ENCODE assay signal across 3 cellular contexts in the genomic region with DNA sequence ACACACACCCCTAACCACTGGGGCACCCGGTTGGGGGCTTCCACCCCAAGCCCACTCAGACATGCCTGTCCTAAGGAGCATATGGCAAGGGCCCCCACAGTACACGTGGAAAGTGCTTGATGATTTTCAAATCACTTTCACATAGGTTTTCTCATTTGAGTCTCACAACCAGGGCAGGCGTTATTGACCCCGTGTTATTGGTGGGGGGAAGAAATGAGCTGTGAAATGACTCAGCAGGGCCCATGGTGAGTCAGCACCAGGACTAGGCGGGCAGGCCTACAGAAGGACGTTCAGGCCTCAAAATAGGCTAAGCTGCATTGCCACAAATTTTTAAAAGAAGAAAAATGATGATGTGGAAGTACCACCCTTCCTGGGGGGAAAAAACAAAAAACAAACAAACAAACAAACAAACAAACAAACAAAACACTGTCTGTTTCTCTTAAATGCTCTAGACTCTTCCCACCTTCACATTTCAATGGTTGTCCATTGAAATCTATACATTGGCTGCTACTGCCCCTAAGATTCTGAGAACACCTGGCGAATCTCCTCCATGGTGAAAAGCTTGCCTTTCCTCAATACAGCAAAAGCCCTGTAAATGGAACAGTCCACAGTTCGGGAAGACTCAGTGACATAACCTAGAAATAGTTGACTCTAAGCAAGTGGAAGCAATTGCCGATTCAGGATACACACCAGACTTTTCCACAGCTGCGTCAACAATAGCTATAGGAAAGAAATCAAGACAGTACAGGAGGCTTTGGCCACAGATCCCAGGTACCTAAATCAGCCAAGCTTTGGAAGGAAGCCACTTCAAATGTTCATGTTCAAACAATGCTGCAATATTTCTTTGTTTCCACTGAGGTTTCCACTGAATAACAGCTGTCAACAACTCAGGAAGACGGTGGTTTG.
A peak's percentile ranks its signal among the peaks of the same experiment; 100 is the strongest.
TF ChIP-seq lines count a peak whose summit lies in the region.

No MANE protein-coding gene starts in this region.

TF ChIP-seq in HEK293, 187 proteins besides CTCF, POLR2A, EP300 and RAD21:
- no peak for TF ChIP-seq ZBTB20 (tag by site-specific recombination; IDR thresholded peaks at IDR 0.05)
- 0 out of 2 replicates have a peak, but pooled peaks have one; percentile 30 for TF ChIP-seq ZNF350 (tag by site-specific recombination; IDR thresholded peaks at IDR 0.05)

TF ChIP-seq in K562, 482 proteins besides CTCF, POLR2A, EP300 and RAD21 (continues in another document):
- TF ChIP-seq, protein P1, sequence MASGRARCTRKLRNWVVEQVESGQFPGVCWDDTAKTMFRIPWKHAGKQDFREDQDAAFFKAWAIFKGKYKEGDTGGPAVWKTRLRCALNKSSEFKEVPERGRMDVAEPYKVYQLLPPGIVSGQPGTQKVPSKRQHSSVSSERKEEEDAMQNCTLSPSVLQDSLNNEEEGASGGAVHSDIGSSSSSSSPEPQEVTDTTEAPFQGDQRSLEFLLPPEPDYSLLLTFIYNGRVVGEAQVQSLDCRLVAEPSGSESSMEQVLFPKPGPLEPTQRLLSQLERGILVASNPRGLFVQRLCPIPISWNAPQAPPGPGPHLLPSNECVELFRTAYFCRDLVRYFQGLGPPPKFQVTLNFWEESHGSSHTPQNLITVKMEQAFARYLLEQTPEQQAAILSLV (tag; IDR thresholded peaks at IDR 0.05): no peak; the same call in 1 of the 2 replicates
- no peak for TF ChIP-seq ELF1 (tag; IDR thresholded peaks at IDR 0.05)
- TF ChIP-seq NR1H2 (CRISPR knock-in tag; IDR thresholded peaks at IDR 0.05): no peak
- 0 out of 2 replicates have a peak, but pooled peaks have one; percentile 24 for TF ChIP-seq MYC (IDR thresholded peaks at IDR 0.05; ENCODE audit: low read depth, low read length)
- no peak for TF ChIP-seq MYC (CRISPR knock-in tag; IDR thresholded peaks at IDR 0.05; ENCODE audit: borderline replicate concordance, low read depth)
- TF ChIP-seq ZSCAN32 (CRISPR knock-in tag; IDR thresholded peaks at IDR 0.05): no peak
- peak; percentile 86 for TF ChIP-seq JUND (IDR thresholded peaks at IDR 0.05; ENCODE audit: borderline replicate concordance, low read depth, low read length)
- peak; percentile 85; the same call in 2 of the 3 replicates for TF ChIP-seq JUND (tag; IDR thresholded peaks at IDR 0.05; ENCODE audit: borderline replicate concordance, low read depth, low read length)
- TF ChIP-seq, protein P2, sequence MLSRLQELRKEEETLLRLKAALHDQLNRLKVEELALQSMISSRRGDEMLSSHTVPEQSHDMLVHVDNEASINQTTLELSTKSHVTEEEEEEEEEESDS (CRISPR knock-in tag; IDR thresholded peaks at IDR 0.05): no peak
- no peak for TF ChIP-seq TCF7L2 (IDR thresholded peaks at IDR 0.05; ENCODE audit: low read depth, low read length)
- TF ChIP-seq, protein P3, sequence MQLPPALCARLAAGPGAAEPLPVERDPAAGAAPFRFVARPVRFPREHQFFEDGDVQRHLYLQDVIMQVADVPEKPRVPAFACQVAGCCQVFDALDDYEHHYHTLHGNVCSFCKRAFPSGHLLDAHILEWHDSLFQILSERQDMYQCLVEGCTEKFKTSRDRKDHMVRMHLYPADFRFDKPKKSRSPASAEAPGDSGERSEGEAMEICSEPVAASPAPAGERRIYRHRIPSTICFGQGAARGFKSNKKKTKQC (CRISPR knock-in tag; IDR thresholded peaks at IDR 0.05): no peak
- no peak for TF ChIP-seq PHF21A (IDR thresholded peaks at IDR 0.05; ENCODE audit: borderline replicate concordance, low read depth)
- TF ChIP-seq MCM5 (IDR thresholded peaks at IDR 0.05; ENCODE audit: low read depth): no peak
- TF ChIP-seq PHTF2 (CRISPR knock-in tag; IDR thresholded peaks at IDR 0.05): no peak
- TF ChIP-seq NFYB (IDR thresholded peaks at IDR 0.05; ENCODE audit: extremely low read depth, insufficient read length): no peak
- TF ChIP-seq PHB2 (IDR thresholded peaks at IDR 0.05; ENCODE audit: low read depth): no peak
- TF ChIP-seq, protein P4, sequence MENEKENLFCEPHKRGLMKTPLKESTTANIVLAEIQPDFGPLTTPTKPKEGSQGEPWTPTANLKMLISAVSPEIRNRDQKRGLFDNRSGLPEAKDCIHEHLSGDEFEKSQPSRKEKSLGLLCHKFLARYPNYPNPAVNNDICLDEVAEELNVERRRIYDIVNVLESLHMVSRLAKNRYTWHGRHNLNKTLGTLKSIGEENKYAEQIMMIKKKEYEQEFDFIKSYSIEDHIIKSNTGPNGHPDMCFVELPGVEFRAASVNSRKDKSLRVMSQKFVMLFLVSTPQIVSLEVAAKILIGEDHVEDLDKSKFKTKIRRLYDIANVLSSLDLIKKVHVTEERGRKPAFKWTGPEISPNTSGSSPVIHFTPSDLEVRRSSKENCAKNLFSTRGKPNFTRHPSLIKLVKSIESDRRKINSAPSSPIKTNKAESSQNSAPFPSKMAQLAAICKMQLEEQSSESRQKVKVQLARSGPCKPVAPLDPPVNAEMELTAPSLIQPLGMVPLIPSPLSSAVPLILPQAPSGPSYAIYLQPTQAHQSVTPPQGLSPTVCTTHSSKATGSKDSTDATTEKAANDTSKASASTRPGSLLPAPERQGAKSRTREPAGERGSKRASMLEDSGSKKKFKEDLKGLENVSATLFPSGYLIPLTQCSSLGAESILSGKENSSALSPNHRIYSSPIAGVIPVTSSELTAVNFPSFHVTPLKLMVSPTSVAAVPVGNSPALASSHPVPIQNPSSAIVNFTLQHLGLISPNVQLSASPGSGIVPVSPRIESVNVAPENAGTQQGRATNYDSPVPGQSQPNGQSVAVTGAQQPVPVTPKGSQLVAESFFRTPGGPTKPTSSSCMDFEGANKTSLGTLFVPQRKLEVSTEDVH (IDR thresholded peaks at IDR 0.05; ENCODE audit: low read depth, partially characterized antibody): no peak
- no peak for TF ChIP-seq KHSRP (IDR thresholded peaks at IDR 0.05)
- TF ChIP-seq FOS (IDR thresholded peaks at IDR 0.05; ENCODE audit: extremely low read depth, insufficient read length): no peak
- TF ChIP-seq ZNF174 (CRISPR knock-in tag; IDR thresholded peaks at IDR 0.05): no peak
- TF ChIP-seq EWSR1 (IDR thresholded peaks at IDR 0.05; ENCODE audit: borderline replicate concordance, low read depth, partially characterized antibody): no peak
- TF ChIP-seq, protein P5, sequence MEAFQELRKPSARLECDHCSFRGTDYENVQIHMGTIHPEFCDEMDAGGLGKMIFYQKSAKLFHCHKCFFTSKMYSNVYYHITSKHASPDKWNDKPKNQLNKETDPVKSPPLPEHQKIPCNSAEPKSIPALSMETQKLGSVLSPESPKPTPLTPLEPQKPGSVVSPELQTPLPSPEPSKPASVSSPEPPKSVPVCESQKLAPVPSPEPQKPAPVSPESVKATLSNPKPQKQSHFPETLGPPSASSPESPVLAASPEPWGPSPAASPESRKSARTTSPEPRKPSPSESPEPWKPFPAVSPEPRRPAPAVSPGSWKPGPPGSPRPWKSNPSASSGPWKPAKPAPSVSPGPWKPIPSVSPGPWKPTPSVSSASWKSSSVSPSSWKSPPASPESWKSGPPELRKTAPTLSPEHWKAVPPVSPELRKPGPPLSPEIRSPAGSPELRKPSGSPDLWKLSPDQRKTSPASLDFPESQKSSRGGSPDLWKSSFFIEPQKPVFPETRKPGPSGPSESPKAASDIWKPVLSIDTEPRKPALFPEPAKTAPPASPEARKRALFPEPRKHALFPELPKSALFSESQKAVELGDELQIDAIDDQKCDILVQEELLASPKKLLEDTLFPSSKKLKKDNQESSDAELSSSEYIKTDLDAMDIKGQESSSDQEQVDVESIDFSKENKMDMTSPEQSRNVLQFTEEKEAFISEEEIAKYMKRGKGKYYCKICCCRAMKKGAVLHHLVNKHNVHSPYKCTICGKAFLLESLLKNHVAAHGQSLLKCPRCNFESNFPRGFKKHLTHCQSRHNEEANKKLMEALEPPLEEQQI (IDR thresholded peaks at IDR 0.05): 0 out of 2 replicates have a peak, but pooled peaks have one; percentile 41
- no peak for TF ChIP-seq BDP1 (IDR thresholded peaks at IDR 0.05; ENCODE audit: insufficient read depth, insufficient read length)
- no peak for TF ChIP-seq SP2 (IDR thresholded peaks at IDR 0.05; ENCODE audit: extremely low read depth, low read depth, low read length, poor library complexity, severe bottlenecking)
- no peak for TF ChIP-seq ZNF224 (CRISPR knock-in tag; IDR thresholded peaks at IDR 0.05)
- peak; percentile 89 for TF ChIP-seq MAFG (tag; conservative IDR thresholded peaks at IDR 0.05)
- TF ChIP-seq TSC22D4 (tag; IDR thresholded peaks at IDR 0.05): no peak

TF ChIP-seq in GM23338, 12 proteins besides CTCF, POLR2A, EP300 and RAD21:
- TF ChIP-seq, protein P6, sequence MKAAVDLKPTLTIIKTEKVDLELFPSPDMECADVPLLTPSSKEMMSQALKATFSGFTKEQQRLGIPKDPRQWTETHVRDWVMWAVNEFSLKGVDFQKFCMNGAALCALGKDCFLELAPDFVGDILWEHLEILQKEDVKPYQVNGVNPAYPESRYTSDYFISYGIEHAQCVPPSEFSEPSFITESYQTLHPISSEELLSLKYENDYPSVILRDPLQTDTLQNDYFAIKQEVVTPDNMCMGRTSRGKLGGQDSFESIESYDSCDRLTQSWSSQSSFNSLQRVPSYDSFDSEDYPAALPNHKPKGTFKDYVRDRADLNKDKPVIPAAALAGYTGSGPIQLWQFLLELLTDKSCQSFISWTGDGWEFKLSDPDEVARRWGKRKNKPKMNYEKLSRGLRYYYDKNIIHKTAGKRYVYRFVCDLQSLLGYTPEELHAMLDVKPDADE (IDR thresholded peaks at IDR 0.05): no peak
- TF ChIP-seq ZNF331 (CRISPR knock-in tag; IDR thresholded peaks at IDR 0.05; ENCODE audit: low read depth): no peak
- TF ChIP-seq ZNF114 (CRISPR knock-in tag; IDR thresholded peaks at IDR 0.05): no peak
- TF ChIP-seq, protein P7, sequence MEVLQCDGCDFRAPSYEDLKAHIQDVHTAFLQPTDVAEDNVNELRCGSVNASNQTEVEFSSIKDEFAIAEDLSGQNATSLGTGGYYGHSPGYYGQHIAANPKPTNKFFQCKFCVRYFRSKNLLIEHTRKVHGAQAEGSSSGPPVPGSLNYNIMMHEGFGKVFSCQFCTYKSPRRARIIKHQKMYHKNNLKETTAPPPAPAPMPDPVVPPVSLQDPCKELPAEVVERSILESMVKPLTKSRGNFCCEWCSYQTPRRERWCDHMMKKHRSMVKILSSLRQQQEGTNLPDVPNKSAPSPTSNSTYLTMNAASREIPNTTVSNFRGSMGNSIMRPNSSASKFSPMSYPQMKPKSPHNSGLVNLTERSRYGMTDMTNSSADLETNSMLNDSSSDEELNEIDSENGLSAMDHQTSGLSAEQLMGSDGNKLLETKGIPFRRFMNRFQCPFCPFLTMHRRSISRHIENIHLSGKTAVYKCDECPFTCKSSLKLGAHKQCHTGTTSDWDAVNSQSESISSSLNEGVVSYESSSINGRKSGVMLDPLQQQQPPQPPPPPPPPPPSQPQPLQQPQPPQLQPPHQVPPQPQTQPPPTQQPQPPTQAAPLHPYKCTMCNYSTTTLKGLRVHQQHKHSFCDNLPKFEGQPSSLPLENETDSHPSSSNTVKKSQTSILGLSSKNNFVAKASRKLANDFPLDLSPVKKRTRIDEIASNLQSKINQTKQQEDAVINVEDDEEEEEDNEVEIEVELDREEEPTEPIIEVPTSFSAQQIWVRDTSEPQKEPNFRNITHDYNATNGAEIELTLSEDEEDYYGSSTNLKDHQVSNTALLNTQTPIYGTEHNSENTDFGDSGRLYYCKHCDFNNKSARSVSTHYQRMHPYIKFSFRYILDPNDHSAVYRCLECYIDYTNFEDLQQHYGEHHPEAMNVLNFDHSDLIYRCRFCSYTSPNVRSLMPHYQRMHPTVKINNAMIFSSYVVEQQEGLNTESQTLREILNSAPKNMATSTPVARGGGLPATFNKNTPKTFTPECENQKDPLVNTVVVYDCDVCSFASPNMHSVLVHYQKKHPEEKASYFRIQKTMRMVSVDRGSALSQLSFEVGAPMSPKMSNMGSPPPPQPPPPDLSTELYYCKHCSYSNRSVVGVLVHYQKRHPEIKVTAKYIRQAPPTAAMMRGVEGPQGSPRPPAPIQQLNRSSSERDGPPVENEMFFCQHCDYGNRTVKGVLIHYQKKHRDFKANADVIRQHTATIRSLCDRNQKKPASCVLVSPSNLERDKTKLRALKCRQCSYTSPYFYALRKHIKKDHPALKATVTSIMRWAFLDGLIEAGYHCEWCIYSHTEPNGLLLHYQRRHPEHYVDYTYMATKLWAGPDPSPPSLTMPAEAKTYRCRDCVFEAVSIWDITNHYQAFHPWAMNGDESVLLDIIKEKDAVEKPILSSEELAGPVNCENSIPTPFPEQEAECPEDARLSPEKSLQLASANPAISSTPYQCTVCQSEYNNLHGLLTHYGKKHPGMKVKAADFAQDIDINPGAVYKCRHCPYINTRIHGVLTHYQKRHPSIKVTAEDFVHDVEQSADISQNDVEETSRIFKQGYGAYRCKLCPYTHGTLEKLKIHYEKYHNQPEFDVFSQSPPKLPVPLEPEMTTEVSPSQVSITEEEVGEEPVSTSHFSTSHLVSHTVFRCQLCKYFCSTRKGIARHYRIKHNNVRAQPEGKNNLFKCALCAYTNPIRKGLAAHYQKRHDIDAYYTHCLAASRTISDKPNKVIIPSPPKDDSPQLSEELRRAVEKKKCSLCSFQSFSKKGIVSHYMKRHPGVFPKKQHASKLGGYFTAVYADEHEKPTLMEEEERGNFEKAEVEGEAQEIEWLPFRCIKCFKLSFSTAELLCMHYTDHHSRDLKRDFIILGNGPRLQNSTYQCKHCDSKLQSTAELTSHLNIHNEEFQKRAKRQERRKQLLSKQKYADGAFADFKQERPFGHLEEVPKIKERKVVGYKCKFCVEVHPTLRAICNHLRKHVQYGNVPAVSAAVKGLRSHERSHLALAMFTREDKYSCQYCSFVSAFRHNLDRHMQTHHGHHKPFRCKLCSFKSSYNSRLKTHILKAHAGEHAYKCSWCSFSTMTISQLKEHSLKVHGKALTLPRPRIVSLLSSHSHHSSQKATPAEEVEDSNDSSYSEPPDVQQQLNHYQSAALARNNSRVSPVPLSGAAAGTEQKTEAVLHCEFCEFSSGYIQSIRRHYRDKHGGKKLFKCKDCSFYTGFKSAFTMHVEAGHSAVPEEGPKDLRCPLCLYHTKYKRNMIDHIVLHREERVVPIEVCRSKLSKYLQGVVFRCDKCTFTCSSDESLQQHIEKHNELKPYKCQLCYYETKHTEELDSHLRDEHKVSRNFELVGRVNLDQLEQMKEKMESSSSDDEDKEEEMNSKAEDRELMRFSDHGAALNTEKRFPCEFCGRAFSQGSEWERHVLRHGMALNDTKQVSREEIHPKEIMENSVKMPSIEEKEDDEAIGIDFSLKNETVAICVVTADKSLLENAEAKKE (CRISPR knock-in tag; IDR thresholded peaks at IDR 0.05): no peak
